In genomic region chr6:106000935-106001334, GRCh38 we compare ENCODE assay signal across 27 cellular contexts.
"Had no signal": no experiment of that assay in that cellular context is flagged by ENCODE, and none has a peak within 500 bp of the region (broad histone marks: within the 10 kb centered on the region; RNA-seq: fewer than 3 reads in every experiment).

No MANE protein-coding gene starts in this region.

- FAIRE-seq: bronchial epithelial cell, endothelial cell of umbilical vein had no signal

- DNase-seq: activated CD4-positive, alpha-beta memory T cell treated with anti-CD3 and anti-CD28 coated beads, Interleukin-2, amount 10 ng/mL, durations not matched to agents 7 days and 5 days; activated CD4-positive, alpha-beta T cell treated with anti-CD3 and anti-CD28 coated beads for 36 hours; activated CD4-positive, alpha-beta T cell treated with anti-CD3 and anti-CD28 coated beads, Interleukin-2, amount 10 ng/mL, durations not matched to agents 24 days and 14 days; activated CD4-positive, CD25-positive, alpha-beta regulatory T cell; activated CD4-positive, CD25-positive, alpha-beta regulatory T cell treated with anti-CD3 and anti-CD28 coated beads, Interleukin-2, amount 50 U/mL, for 72 hours; activated CD8-positive, alpha-beta memory T cell treated with anti-CD3 and anti-CD28 coated beads, Interleukin-2, amount 50 U/mL, for 48 hours; activated gamma-delta T cell; activated naive CD4-positive, alpha-beta T cell; activated naive CD4-positive, alpha-beta T cell treated with anti-CD3 and anti-CD28 coated beads, Interleukin-2, amount 10 ng/mL, durations not matched to agents 7 days and 5 days; activated naive CD8-positive, alpha-beta T cell treated with anti-CD3 and anti-CD28 coated beads, Interleukin-2, amount 10 ng/mL, durations not matched to agents 7 days and 5 days; activated T-cell treated with anti-CD3 and anti-CD28 coated beads for 4 hours; activated T-cell treated with anti-CD3 and anti-CD28 coated beads, Interleukin-2, amount 50 U/mL, for 24 hours; activated T-cell treated with anti-CD3 and anti-CD28 coated beads, Interleukin-2, amount 50 U/mL, for 72 hours; brain microvascular endothelial cell; dorsolateral prefrontal cortex; effector memory CD4-positive, alpha-beta T cell; esophagus squamous epithelium; foreskin melanocyte; hippocampal formation; T-helper 2 cell had no signal

- ATAC-seq: activated CD4-positive, alpha-beta T cell treated with anti-CD3 and anti-CD28 coated beads for 36 hours; activated naive CD4-positive, alpha-beta T cell treated with anti-CD3 and anti-CD28 coated beads, Interleukin-2, amount 50 U/mL, for 72 hours; activated T-cell treated with anti-CD3 and anti-CD28 coated beads, Interleukin-2, amount 50 U/mL, for 72 hours; gastroesophageal sphincter had no signal

- H3K36me3 ChIP-seq: ascending aorta, brain microvascular endothelial cell, esophagus squamous epithelium, gastroesophageal sphincter had no signal

- H3K27me3 ChIP-seq: brain microvascular endothelial cell had no signal

- H3K4me3 ChIP-seq: ascending aorta, coronary artery, dorsolateral prefrontal cortex, esophagus squamous epithelium, gastroesophageal sphincter had no signal

- H3K4me1 ChIP-seq: ascending aorta, esophagus squamous epithelium, gastroesophageal sphincter had no signal

- H3K9me3 ChIP-seq: ascending aorta, esophagus squamous epithelium, gastroesophageal sphincter had no signal

- H3K27ac ChIP-seq: ascending aorta, brain microvascular endothelial cell, coronary artery, dorsolateral prefrontal cortex, epithelial cell of prostate, esophagus squamous epithelium, gastroesophageal sphincter had no signal
